ENCODE assay signal across 33 cellular contexts in the genomic region with DNA sequence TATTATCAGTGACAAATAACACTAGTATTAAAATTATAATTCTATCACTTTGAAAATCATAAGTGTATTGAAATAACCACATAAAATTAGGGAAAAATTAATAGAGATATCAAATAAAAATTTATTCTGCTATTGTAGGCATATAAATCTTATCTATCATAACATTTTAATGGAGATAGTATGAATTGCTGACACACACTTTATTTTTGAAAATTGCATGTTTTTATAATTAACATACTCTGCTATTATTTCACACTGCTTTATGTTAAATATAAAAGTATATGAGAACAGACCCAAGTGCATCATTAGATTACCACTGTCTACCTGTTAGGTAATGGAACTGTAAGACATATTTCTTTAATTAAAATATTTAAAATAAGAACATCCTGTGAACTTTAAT.
"Had no signal": no experiment of that assay in that cellular context is flagged by ENCODE, and none has a peak within 500 bp of the region (broad histone marks: within the 10 kb centered on the region; RNA-seq: fewer than 3 reads in every experiment).

No MANE protein-coding gene starts in this region.

- DNase-seq: activated B cell treated with CpG ODN at 0.5 μM for 24 hours; activated CD4-positive, alpha-beta memory T cell treated with anti-CD3 and anti-CD28 coated beads for 36 hours; activated CD4-positive, alpha-beta T cell treated with anti-CD3 and anti-CD28 coated beads for 4 hours; activated CD4-positive, alpha-beta T cell treated with anti-CD3 and anti-CD28 coated beads, Interleukin-2, amount 10 ng/mL, durations not matched to agents 24 days and 14 days; activated CD4-positive, alpha-beta T cell treated with anti-CD3 and anti-CD28 coated beads, Interleukin-2, amount 50 U/mL, for 1 hour; activated CD4-positive, alpha-beta T cell treated with anti-CD3 and anti-CD28 coated beads, Interleukin-2, amount 50 U/mL, for 4 hours; activated CD4-positive, CD25-positive, alpha-beta regulatory T cell treated with anti-CD3 and anti-CD28 coated beads, Interleukin-2, amount 50 U/mL, for 72 hours; activated CD8-positive, alpha-beta memory T cell treated with anti-CD3 and anti-CD28 coated beads, Interleukin-2, amount 50 U/mL, for 4 hours; activated CD8-positive, alpha-beta T cell treated with anti-CD3 and anti-CD28 coated beads for 36 hours; activated effector memory CD4-positive, alpha-beta T cell treated with anti-CD3 and anti-CD28 coated beads, Interleukin-2, amount 50 U/mL, for 16 hours; activated gamma-delta T cell treated with Interleukin-2 at 50 U/mL for 16 hours; activated naive CD4-positive, alpha-beta T cell; activated naive CD4-positive, alpha-beta T cell treated with anti-CD3 and anti-CD28 coated beads for 36 hours; activated naive CD4-positive, alpha-beta T cell treated with anti-CD3 and anti-CD28 coated beads, Interleukin-2, amount 50 U/mL, for 16 hours; activated naive CD8-positive, alpha-beta T cell treated with anti-CD3 and anti-CD28 coated beads for 36 hours; activated T-cell treated with anti-CD3 and anti-CD28 coated beads for 4 hours; activated T-cell treated with anti-CD3 and anti-CD28 coated beads, Interleukin-2, amount 50 U/mL, for 1 hour; activated T-cell treated with anti-CD3 and anti-CD28 coated beads, Interleukin-2, amount 50 U/mL, for 4 hours; activated T-cell treated with anti-CD3 and anti-CD28 coated beads, Interleukin-2, amount 50 U/mL, for 72 hours; adrenal gland; amniotic stem cell; aorta; body of pancreas; brain microvascular endothelial cell; central memory CD4-positive, alpha-beta T cell; T-helper 1 cell; T-helper 2 cell; T-helper 9 cell had no signal

- ATAC-seq: activated CD8-positive, alpha-beta T cell treated with anti-CD3 and anti-CD28 coated beads for 36 hours; activated naive CD4-positive, alpha-beta T cell treated with anti-CD3 and anti-CD28 coated beads, Interleukin-2, amount 50 U/mL, for 72 hours; activated T-cell treated with anti-CD3 and anti-CD28 coated beads, Interleukin-2, amount 50 U/mL, for 4 hours; activated T-cell treated with anti-CD3 and anti-CD28 coated beads, Interleukin-2, amount 50 U/mL, for 72 hours; activated T-helper 17 cell treated with anti-CD3 and anti-CD28 coated beads, Interleukin-2, amount 50 U/mL, for 72 hours; body of pancreas had no signal

- H3K36me3 ChIP-seq: adrenal gland, brain microvascular endothelial cell, breast epithelium had no signal

- H3K27ac ChIP-seq: adrenal gland, body of pancreas, brain microvascular endothelial cell, breast epithelium, VCaP had no signal

- H3K9me3 ChIP-seq: adrenal gland, body of pancreas, breast epithelium had no signal

- H3K4me1 ChIP-seq: adrenal gland, body of pancreas, breast epithelium had no signal

- H3K4me3 ChIP-seq: adrenal gland, body of pancreas, breast epithelium had no signal

- H3K27me3 ChIP-seq: adrenal gland, body of pancreas, brain microvascular endothelial cell, breast epithelium had no signal

- FAIRE-seq: TTC549 had no signal
